21 cellular contexts compared by ENCODE assay signal in the genomic region with DNA sequence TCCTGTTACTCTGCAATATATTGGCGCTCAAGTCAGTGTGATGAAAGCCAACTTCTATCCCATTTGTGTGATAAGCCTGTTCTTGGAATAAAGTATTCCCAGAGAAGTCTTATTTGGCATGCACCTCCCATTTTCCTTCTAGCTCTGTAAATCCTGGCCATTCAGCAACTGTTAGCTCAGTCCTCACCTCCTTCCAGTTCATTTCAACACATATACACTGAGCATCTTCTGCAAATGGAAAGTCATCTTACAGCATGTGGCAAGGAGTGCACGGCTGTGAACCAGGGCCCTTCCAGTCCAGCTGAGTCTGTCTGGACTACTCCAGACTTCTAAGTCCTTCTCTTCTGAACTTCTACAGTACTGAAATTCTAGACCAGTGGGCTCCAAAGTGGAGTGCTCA. TPM values are rescaled to one million over a fixed set of nuclear protein-coding genes. Genes with fewer than 3 reads are reported as not detected.
DNase-seq lines count a peak whose midpoint lies in the region; ATAC-seq and TF ChIP-seq lines count a peak whose summit lies in the region.
"Had no signal": no experiment of that assay in that cellular context is flagged by ENCODE, and none has a peak within 500 bp of the region (broad histone marks: within the 10 kb centered on the region; RNA-seq: fewer than 3 reads in every experiment).

No MANE protein-coding gene starts in this region.

- H3K36me3 Mint-ChIP-seq in chondrocyte (ENCODE audit: low read depth) (peaks cover 10% of the 10 kb centered on the region), progenitor cell of endocrine pancreas (ENCODE audit: insufficient read depth) (no peaks in the 10 kb centered on the region)
- H3K36me3 Mint-ChIP-seq in activated CD4-positive, alpha-beta memory T cell treated with anti-CD3 and anti-CD28 coated beads for 36 hours: no peaks in the 10 kb centered on the region

- H3K9me3 ChIP-seq in left ventricle myocardium inferior (replicated peaks): no peaks in the 10 kb centered on the region
- H3K9me3 ChIP-seq in right cardiac atrium (ENCODE audit: control insufficient read depth, low read length): no peaks in the 10 kb centered on the region

- no peak for TF ChIP-seq CTCF in left ventricle myocardium inferior (IDR thresholded peaks at IDR 0.05; ENCODE audit: borderline replicate concordance)
- no peak for TF ChIP-seq CTCF in chondrocyte (IDR thresholded peaks at IDR 0.05)
- TF ChIP-seq CTCF in progenitor cell of endocrine pancreas (IDR thresholded peaks at IDR 0.05; ENCODE audit: unreplicated experiment): no peak

- H3K4me1 ChIP-seq in left ventricle myocardium inferior (peaks cover 47% of the 10 kb centered on the region), right cardiac atrium (ENCODE audit: control insufficient read depth, insufficient read depth, low read length) (peaks cover 6% of the 10 kb centered on the region)

- H3K9me3 Mint-ChIP-seq in chondrocyte (ENCODE audit: low read depth): no peaks in the 10 kb centered on the region
- H3K9me3 Mint-ChIP-seq in progenitor cell of endocrine pancreas (ENCODE audit: low read depth): no peaks in the 10 kb centered on the region
- no peaks in the 10 kb centered on the region for H3K9me3 Mint-ChIP-seq in activated CD4-positive, alpha-beta memory T cell treated with anti-CD3 and anti-CD28 coated beads for 36 hours

- ATAC-seq in Right ventricle myocardium inferior: peak; percentile 89
- ATAC-seq in right cardiac atrium: peak; percentile 81 to 93
- ATAC-seq in HG03439 (IDR thresholded peaks at IDR 0.05; ENCODE audit: unreplicated experiment): no peak
- ATAC-seq in HG02763 (IDR thresholded peaks at IDR 0.05; ENCODE audit: unreplicated experiment): no peak

- H3K4me3 ChIP-seq in left ventricle myocardium inferior (no peak overlapping the region), right cardiac atrium (ENCODE audit: low read length) (no peak overlapping the region)

- CTCF ChIA-PET in activated CD4-positive, alpha-beta memory T cell treated with anti-CD3 and anti-CD28 coated beads for 36 hours (lab: Charles Lee): no interaction called here

- 52% methylated on average over 2 of the region's 2 CpGs for WGBS in right cardiac atrium

- H3K36me3 ChIP-seq in left ventricle myocardium inferior: no peaks in the 10 kb centered on the region

- peaks cover 64% of the 10 kb centered on the region for H3K4me1 Mint-ChIP-seq in chondrocyte (ENCODE audit: low read depth)
- H3K4me1 Mint-ChIP-seq in progenitor cell of endocrine pancreas (ENCODE audit: low read depth): peaks cover 80% of the 10 kb centered on the region
- H3K4me1 Mint-ChIP-seq in activated CD4-positive, alpha-beta memory T cell treated with anti-CD3 and anti-CD28 coated beads for 36 hours (ENCODE audit: low read depth): no peaks in the 10 kb centered on the region

- intact Hi-C loops in Right ventricle myocardium inferior (cut with DNase I): no loop called here
- intact Hi-C loops in left ventricle myocardium inferior (cut with micrococcal nuclease): no loop called here
- intact Hi-C loops in right cardiac atrium (cut with DNase I): no loop called here
- intact Hi-C loops in activated CD4-positive, alpha-beta memory T cell treated with anti-CD3 and anti-CD28 coated beads for 36 hours (cut with micrococcal nuclease): no loop called here

- H3K27ac Mint-ChIP-seq in chondrocyte (ENCODE audit: unreplicated experiment): peak overlapping the region; percentile 68
- peak overlapping the region; percentile 12 for H3K27ac Mint-ChIP-seq in progenitor cell of endocrine pancreas
- H3K27ac Mint-ChIP-seq in activated CD4-positive, alpha-beta memory T cell treated with anti-CD3 and anti-CD28 coated beads for 36 hours: no peak overlapping the region

- DNase-seq in Right ventricle myocardium inferior (ENCODE audit: missing footprints): no peak
- DNase-seq in left ventricle myocardium inferior: no peak
- DNase-seq in chondrocyte (ENCODE audit: low spot score): no peak
- peak in 2 of 3 donors; percentile 63 to 69 for DNase-seq in right cardiac atrium
- DNase-seq in progenitor cell of endocrine pancreas (ENCODE audit: low spot score, unreplicated experiment): no peak
- DNase-seq in activated CD4-positive, alpha-beta memory T cell treated with anti-CD3 and anti-CD28 coated beads for 36 hours: no peak
- DNase-seq: AML-193, GF-D8, GOT3, KG1, NCI-H1105 treated with DMSO at 0.1 percent for 48 hours, NCI-H187, NCI-H226, NCI-H524, NCI-H82, OCI-M1, SIG-M5 had no signal

- H3K27me3 ChIP-seq in left ventricle myocardium inferior (ENCODE audit: low read depth): no peaks in the 10 kb centered on the region
- no peaks in the 10 kb centered on the region for H3K27me3 ChIP-seq in right cardiac atrium (ENCODE audit: control insufficient read depth, insufficient read depth)

- POLR2A ChIA-PET in activated CD4-positive, alpha-beta memory T cell treated with anti-CD3 and anti-CD28 coated beads for 36 hours (lab: Charles Lee): no interaction called here

- H3K4me3 Mint-ChIP-seq in chondrocyte (ENCODE audit: unreplicated experiment) (no peak overlapping the region), progenitor cell of endocrine pancreas (ENCODE audit: low read depth) (no peak overlapping the region)
- no peak overlapping the region for H3K4me3 Mint-ChIP-seq in activated CD4-positive, alpha-beta memory T cell treated with anti-CD3 and anti-CD28 coated beads for 36 hours

- H3K27ac ChIP-seq in left ventricle myocardium inferior (replicated peaks) (no peak overlapping the region), right cardiac atrium (ENCODE audit: low read length) (no peak overlapping the region)
- H3K27ac ChIP-seq: 22Rv1, C4-2B had no signal

- H3K27me3 Mint-ChIP-seq in chondrocyte (ENCODE audit: low read depth): no peaks in the 10 kb centered on the region
- H3K27me3 Mint-ChIP-seq in progenitor cell of endocrine pancreas: no peaks in the 10 kb centered on the region
- no peaks in the 10 kb centered on the region for H3K27me3 Mint-ChIP-seq in activated CD4-positive, alpha-beta memory T cell treated with anti-CD3 and anti-CD28 coated beads for 36 hours

RNA-seq across cellular contexts. Expression of gene SPATS2L, which starts 53.1 kb away (rescaled TPM):
- 89.5 TPM for total RNA-seq in Right ventricle myocardium inferior
- 54.9 TPM for total RNA-seq in left ventricle myocardium inferior
- total RNA-seq in chondrocyte: 233 to 237 TPM (median 233 TPM) in 3 replicates
- 100 to 1,000 TPM; 115 to 147 (median 124) TPM for total RNA-seq in right cardiac atrium
- 90.6 TPM for polyA plus RNA-seq in right cardiac atrium
- total RNA-seq in progenitor cell of endocrine pancreas: 110 and 121 TPM in 2 replicates
- total RNA-seq in activated CD4-positive, alpha-beta memory T cell treated with anti-CD3 and anti-CD28 coated beads for 36 hours: 10 to 100 TPM; 25.4 to 28.8 TPM

Comparison
In these comparisons a context has a peak if more than half of its experiments do, and no peak if none do; other contexts are left out.
1. DNase-seq: peak in right cardiac atrium (2 of 3); none in Right ventricle myocardium inferior (single experiment), left ventricle myocardium inferior (single experiment), chondrocyte (single experiment), progenitor cell of endocrine pancreas (single experiment) and activated CD4-positive, alpha-beta memory T cell treated with anti-CD3 and anti-CD28 coated beads for 36 hours (single experiment).
2. ATAC-seq: peak in Right ventricle myocardium inferior (single experiment) and right cardiac atrium (2 of 2); none in HG03439 (single experiment) and HG02763 (single experiment).